Comparison of ENCODE assay signal across 8 cellular contexts in the genomic region with DNA sequence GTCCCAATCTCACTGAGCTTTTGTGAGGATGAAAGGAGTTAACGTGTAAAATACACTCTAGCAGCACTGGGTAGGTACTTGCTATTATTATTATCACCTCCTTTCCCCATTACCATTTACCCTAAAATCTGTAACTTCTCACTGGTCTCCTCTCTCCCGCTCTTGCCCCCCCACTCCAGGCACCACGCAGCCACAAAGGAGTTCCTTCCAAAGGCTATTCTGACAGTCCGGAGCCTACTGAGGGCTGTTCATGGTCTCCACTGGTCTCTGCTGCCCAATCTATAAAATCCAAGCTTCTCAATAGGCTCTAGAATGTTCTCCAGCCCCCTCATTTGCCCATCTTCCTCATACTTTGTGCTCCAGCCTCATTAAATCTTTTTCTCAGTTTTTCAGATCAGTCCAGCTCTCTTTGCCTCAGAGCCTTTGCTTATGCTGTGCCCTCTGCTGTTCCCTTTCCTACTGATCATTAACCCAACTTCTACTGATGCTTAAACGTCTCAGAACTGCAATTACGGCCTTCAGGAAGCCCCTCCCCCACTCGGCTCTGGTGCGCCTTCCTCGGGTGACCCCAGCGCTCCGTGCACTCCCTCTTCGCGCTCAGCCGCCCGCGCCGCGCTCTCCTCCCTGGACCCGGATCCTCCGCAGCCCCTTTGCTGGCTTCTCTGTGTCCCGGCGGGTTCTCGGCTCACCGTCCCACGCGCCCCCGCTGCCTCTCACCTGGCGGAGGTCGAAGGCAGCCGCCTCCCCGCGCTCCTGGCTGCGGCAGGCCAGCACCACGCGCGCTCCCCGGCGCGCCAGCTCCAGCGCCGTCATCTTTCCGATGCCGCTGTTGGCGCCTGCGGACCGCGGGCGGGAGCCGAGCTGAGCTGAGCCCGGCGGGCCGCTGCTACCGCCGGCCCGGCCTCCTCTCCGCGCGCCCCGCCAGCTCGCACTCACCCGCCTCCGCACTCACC. TPM values are rescaled to one million over a fixed set of nuclear protein-coding genes. Genes with fewer than 3 reads are reported as not detected.
DNase-seq lines count a peak whose midpoint lies in the region; ATAC-seq and TF ChIP-seq lines count a peak whose summit lies in the region.

No MANE protein-coding gene starts in this region.

- H3K79me2 ChIP-seq in OCI-LY1 (ENCODE audit: insufficient read depth, low read length), result peaks cover 10% of the 10 kb centered on the region; the same call in 1 of the 2 replicates
- H3K79me2 ChIP-seq in parathyroid adenoma, result peaks cover 7% of the 10 kb centered on the region

- peaks cover 31% of the 10 kb centered on the region for H3K4me1 Mint-ChIP-seq in activated T-helper 17 cell treated with anti-CD3 and anti-CD28 coated beads, Interleukin-2, amount 50 U/mL, for 72 hours

- H3K27me3 ChIP-seq in OCI-LY1 (ENCODE audit: insufficient read depth, low read length) (no peaks in the 10 kb centered on the region), parathyroid adenoma (ENCODE audit: control insufficient read depth, insufficient read depth, low read length) (no peaks in the 10 kb centered on the region)

- H3K27ac ChIP-seq in OCI-LY1 (ENCODE audit: low read depth, low read length, poor library complexity, severe bottlenecking), result peak overlapping the region; percentile 67
- peak overlapping the region; percentile 72 for H3K27ac ChIP-seq in parathyroid adenoma

- no peak overlapping the region for H2AFZ ChIP-seq in OCI-LY1 (ENCODE audit: low read length)
- H2AFZ ChIP-seq in parathyroid adenoma, result peak overlapping the region; percentile 85

- peak; percentile 74 for DNase-seq in AG20443 (ENCODE audit: low spot score)
- DNase-seq in germinal center (ENCODE audit: low spot score), result peak; percentile 60
- DNase-seq in NCI-H446 treated with DMSO at 0.1 percent for 48 hours (lab: John Stamatoyannopoulos, UW), result no peak

- ATAC-seq in GM19351 (IDR thresholded peaks at IDR 0.05; ENCODE audit: unreplicated experiment) (peak; percentile 31), HG03469 (IDR thresholded peaks at IDR 0.05; ENCODE audit: unreplicated experiment) (peak; percentile 14)
- peak; percentile 33 for ATAC-seq in activated T-helper 17 cell treated with anti-CD3 and anti-CD28 coated beads, Interleukin-2, amount 50 U/mL, for 72 hours (replicated peaks)

- H3K36me3 ChIP-seq in OCI-LY1 (ENCODE audit: insufficient read depth, low read length) (peaks cover 22% of the 10 kb centered on the region), parathyroid adenoma (ENCODE audit: control insufficient read depth, insufficient read depth, low read length) (no peaks in the 10 kb centered on the region)

- no peaks in the 10 kb centered on the region for H4K20me1 ChIP-seq in OCI-LY1 (ENCODE audit: insufficient read depth, low read length)

- H3K36me3 Mint-ChIP-seq in activated T-helper 17 cell treated with anti-CD3 and anti-CD28 coated beads, Interleukin-2, amount 50 U/mL, for 72 hours (ENCODE audit: low read depth), result peaks cover 75% of the 10 kb centered on the region

- peak overlapping the region; percentile 99 for H3K4me3 Mint-ChIP-seq in activated T-helper 17 cell treated with anti-CD3 and anti-CD28 coated beads, Interleukin-2, amount 50 U/mL, for 72 hours

- TF ChIP-seq CTCF in OCI-LY1 (IDR thresholded peaks at IDR 0.05; ENCODE audit: low read length) (no peak), parathyroid adenoma (IDR thresholded peaks at IDR 0.05) (no peak)

- H3K4me1 ChIP-seq in OCI-LY1 (ENCODE audit: insufficient read depth, low read length, severe bottlenecking), result peaks cover 31% of the 10 kb centered on the region
- H3K4me1 ChIP-seq in parathyroid adenoma, result peaks cover 4% of the 10 kb centered on the region

- no peaks in the 10 kb centered on the region for H3K9me3 Mint-ChIP-seq in activated T-helper 17 cell treated with anti-CD3 and anti-CD28 coated beads, Interleukin-2, amount 50 U/mL, for 72 hours

- H3K9ac ChIP-seq in OCI-LY1 (ENCODE audit: low read length) (peak overlapping the region; percentile 89), parathyroid adenoma (peak overlapping the region; percentile 21)

- H3F3A ChIP-seq in OCI-LY1 (ENCODE audit: insufficient read depth, low read length), result peaks cover 5% of the 10 kb centered on the region; the same call in 1 of the 2 replicates

- peak overlapping the region; percentile 73 for H3K4me3 ChIP-seq in OCI-LY1 (ENCODE audit: low read depth, low read length, poor library complexity, severe bottlenecking)
- H3K4me3 ChIP-seq in parathyroid adenoma (ENCODE audit: low read depth, low read length), result peak overlapping the region; percentile 63

- H3K9me2 ChIP-seq in OCI-LY1 (ENCODE audit: low read depth, low read length), result no peaks in the 10 kb centered on the region

- H3K9me3 ChIP-seq in OCI-LY1 (ENCODE audit: low read length) (no peaks in the 10 kb centered on the region), parathyroid adenoma (ENCODE audit: control insufficient read depth, low read length) (no peaks in the 10 kb centered on the region)

- H3K27ac Mint-ChIP-seq in activated T-helper 17 cell treated with anti-CD3 and anti-CD28 coated beads, Interleukin-2, amount 50 U/mL, for 72 hours, result peak overlapping the region; percentile 97

- H3K27me3 Mint-ChIP-seq in activated T-helper 17 cell treated with anti-CD3 and anti-CD28 coated beads, Interleukin-2, amount 50 U/mL, for 72 hours, result no peaks in the 10 kb centered on the region

- H3K4me2 ChIP-seq in OCI-LY1 (ENCODE audit: low read length), result peak overlapping the region; percentile 89
- H3K4me2 ChIP-seq in parathyroid adenoma (ENCODE audit: low read length), result peak overlapping the region; percentile 84

RNA-seq across cellular contexts. Expression of a gene that starts 0.7 kb away (rescaled TPM):
- 10 to 100 TPM; 24.9 to 82.1 TPM for total RNA-seq in activated T-helper 17 cell treated with anti-CD3 and anti-CD28 coated beads, Interleukin-2, amount 50 U/mL, for 72 hours

RNA-seq across cellular contexts. Expression of a gene that starts 4.6 kb away (rescaled TPM):
- 100 to 1,000 TPM in 1 of 2 donors, 10 to 100 TPM in 1; 85.8 to 113 TPM for total RNA-seq in activated T-helper 17 cell treated with anti-CD3 and anti-CD28 coated beads, Interleukin-2, amount 50 U/mL, for 72 hours

RNA-seq across cellular contexts. Expression of a gene that starts 47.3 kb away (rescaled TPM):
- 10 to 100 TPM; 38.2 to 60.2 TPM for total RNA-seq in activated T-helper 17 cell treated with anti-CD3 and anti-CD28 coated beads, Interleukin-2, amount 50 U/mL, for 72 hours

RNA-seq across cellular contexts. Expression of a gene that starts 49.2 kb away (rescaled TPM):
- total RNA-seq in activated T-helper 17 cell treated with anti-CD3 and anti-CD28 coated beads, Interleukin-2, amount 50 U/mL, for 72 hours, result 10 to 100 TPM; 56.9 to 60.2 TPM

RNA-seq across cellular contexts. Expression of a gene that starts 59.6 kb away (rescaled TPM):
- 10 to 100 TPM; 18.7 to 25.1 TPM for total RNA-seq in activated T-helper 17 cell treated with anti-CD3 and anti-CD28 coated beads, Interleukin-2, amount 50 U/mL, for 72 hours
